Comparison of ENCODE assay signal across 8 cellular contexts in the genomic region with DNA sequence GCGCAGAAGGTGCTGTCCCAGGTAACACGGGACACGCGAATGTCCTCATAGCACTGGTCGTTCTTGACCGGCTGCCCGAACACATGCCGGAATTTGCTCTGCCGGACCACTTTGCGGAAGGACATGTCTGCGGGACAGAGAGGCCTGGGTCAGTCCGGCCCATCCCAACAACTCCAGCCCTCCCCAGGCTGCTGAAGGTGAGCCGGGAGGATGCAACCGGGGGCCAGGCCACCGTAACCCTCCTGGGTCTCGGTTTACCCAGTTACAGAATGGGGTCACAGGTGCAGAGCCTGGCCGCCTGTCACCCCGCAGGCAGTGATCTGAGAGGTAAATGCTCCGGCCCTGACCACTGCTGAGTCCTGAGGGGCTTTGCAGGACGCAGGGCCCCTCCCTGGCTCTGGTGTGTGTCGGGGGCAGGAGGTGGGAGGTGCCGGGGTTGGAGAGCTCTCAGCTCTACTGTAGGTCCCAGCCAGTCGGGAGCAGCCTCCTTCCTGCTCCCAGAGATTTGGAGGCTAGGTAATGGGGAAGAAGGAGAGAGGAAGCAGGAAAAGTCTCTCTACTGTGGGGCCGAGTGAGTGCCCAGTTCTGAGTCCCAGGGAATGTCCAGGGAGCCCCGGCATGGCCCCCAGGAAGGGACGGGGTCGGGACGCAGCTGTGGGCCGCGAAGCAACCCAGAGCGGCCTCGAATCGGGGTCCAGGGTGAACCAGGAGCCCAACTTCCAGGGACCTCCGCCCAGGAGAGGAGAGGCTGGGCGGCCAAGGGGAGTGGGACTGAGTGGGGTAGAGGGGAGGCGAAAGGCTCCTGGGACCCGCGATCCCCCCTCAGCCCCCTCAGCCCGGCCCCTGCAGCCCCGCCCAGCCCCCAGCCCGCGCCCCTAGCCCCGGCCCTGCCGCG. TPM values are rescaled to one million over a fixed set of nuclear protein-coding genes. Genes with fewer than 3 reads are reported as not detected.
A peak's percentile ranks its signal among the peaks of the same experiment; 100 is the strongest.
DNase-seq lines count a peak whose midpoint lies in the region; ATAC-seq and TF ChIP-seq lines count a peak whose summit lies in the region.

No MANE protein-coding gene starts in this region.

- peaks cover 19% of the 10 kb centered on the region for H3K4me1 ChIP-seq in adipocyte (ENCODE audit: control insufficient read depth, insufficient read depth, low read length)
- H3K4me1 ChIP-seq in tibial artery = peaks cover 0 to 49% (median 28%) of the 10 kb centered on the region in 4 donors

- peak overlapping the region; percentile 75 for H3K4me3 Mint-ChIP-seq in T-helper 2 cell treated with Interferon-gamma antibody and Interleukin-4, amounts not matched to agents 5 μg/mL and 100 μg/mL, for 36 hours

- intact Hi-C loops in left colon (cut with DNase I, micrococcal nuclease) = no loop called here
- intact Hi-C loops in tibial artery (cut with DNase I; ENCODE audit: low total_unique reads) = loop anchor here (2.0 kb wide), 1 partner anchor 22 kb away; no protein-coding TSS in a partner anchor

- H3K9me3 ChIP-seq in adipocyte (ENCODE audit: control insufficient read depth, low read length) (no peaks in the 10 kb centered on the region), tibial artery (no peaks in the 10 kb centered on the region)

- peak overlapping the region; percentile 84 for H3K27ac Mint-ChIP-seq in T-helper 2 cell treated with Interferon-gamma antibody and Interleukin-4, amounts not matched to agents 5 μg/mL and 100 μg/mL, for 36 hours

- TF ChIP-seq CTCF in tibial artery (IDR thresholded peaks at IDR 0.05) = no peak

- peak; percentile 29 for ATAC-seq in left colon

- peak overlapping the region; percentile 95 for H3K9ac ChIP-seq in adipocyte (ENCODE audit: low read length)

- H3K27ac ChIP-seq in tibial artery = peak overlapping the region; percentile 96 to 98

- H3K9me3 Mint-ChIP-seq in T-helper 2 cell treated with Interferon-gamma antibody and Interleukin-4, amounts not matched to agents 5 μg/mL and 100 μg/mL, for 36 hours = no peaks in the 10 kb centered on the region

- H3K36me3 ChIP-seq in adipocyte (ENCODE audit: control insufficient read depth, insufficient read depth, low read length, severe bottlenecking) (peaks cover 23% of the 10 kb centered on the region), tibial artery (peaks cover 0 to 45% (median 34%) of the 10 kb centered on the region in 3 donors)

- no peaks in the 10 kb centered on the region for H3K27me3 Mint-ChIP-seq in T-helper 2 cell treated with Interferon-gamma antibody and Interleukin-4, amounts not matched to agents 5 μg/mL and 100 μg/mL, for 36 hours (ENCODE audit: low read depth)

- H3K27me3 ChIP-seq in adipocyte (replicated peaks; ENCODE audit: control insufficient read depth, insufficient read depth, low read length) (no peaks in the 10 kb centered on the region), tibial artery (no peaks in the 10 kb centered on the region)

- peaks cover 18% of the 10 kb centered on the region for H3K36me3 Mint-ChIP-seq in T-helper 2 cell treated with Interferon-gamma antibody and Interleukin-4, amounts not matched to agents 5 μg/mL and 100 μg/mL, for 36 hours (ENCODE audit: low read depth)

- H3K4me1 Mint-ChIP-seq in T-helper 2 cell treated with Interferon-gamma antibody and Interleukin-4, amounts not matched to agents 5 μg/mL and 100 μg/mL, for 36 hours (ENCODE audit: low read depth) = peaks cover 54% of the 10 kb centered on the region

- H3K4me3 ChIP-seq in adipocyte (ENCODE audit: low read length) = peak overlapping the region; percentile 91
- peak overlapping the region; percentile 89 to 90 for H3K4me3 ChIP-seq in tibial artery

- DNase-seq in T-helper 2 cell treated with Interferon-gamma antibody and Interleukin-4, amounts not matched to agents 5 μg/mL and 100 μg/mL, for 36 hours (ENCODE audit: low spot score) = no peak
- DNase-seq in T-helper 2 cell (no peak), adipocyte (ENCODE audit: low read depth) (no peak), left colon (no peak), tibial artery (no peak), NCI-H82 treated with DMSO at 0.1 percent for 48 hours (lab: John Stamatoyannopoulos, UW; ENCODE audit: unreplicated experiment) (no peak), putamen (ENCODE audit: low spot score) (no peak)
- DNase-seq in stimulated activated CD4-positive, alpha-beta T cell treated with anti-CD3 and anti-CD28 coated beads, Interleukin-4, amount 100 ng/mL, for 4 hours = no peak

RNA-seq across cellular contexts. Expression of a gene that starts 0.5 kb away (rescaled TPM):
- total RNA-seq in left colon = 100 to 1,000 TPM; 195 to 230 TPM

RNA-seq across cellular contexts. Expression of a gene that starts 5.3 kb away (rescaled TPM):
- 10 to 100 TPM in 1 of 2 donors, 1 to 10 TPM in 1; 7.1 to 11.2 TPM for total RNA-seq in left colon

RNA-seq across cellular contexts. Expression of a gene that starts 9.8 kb away (rescaled TPM):
- total RNA-seq in left colon = not detected

RNA-seq across cellular contexts. Expression of a gene that starts 12.4 kb away (rescaled TPM):
- total RNA-seq in left colon = 1 to 10 TPM; 1.1 to 2.0 TPM

RNA-seq across cellular contexts. Expression of a gene that starts 14.5 kb away (rescaled TPM):
- total RNA-seq in left colon = 10 to 100 TPM; 45.3 to 47.4 TPM
